In genomic region chr11:13668957-13669521, GRCh38 we compare ENCODE assay signal across 8 cellular contexts. TPM values are rescaled to one million over a fixed set of nuclear protein-coding genes. Genes with fewer than 3 reads are reported as not detected.
DNase-seq lines count a peak whose midpoint lies in the region; ATAC-seq and TF ChIP-seq lines count a peak whose summit lies in the region.

No MANE protein-coding gene starts in this region.

- ATAC-seq in CD8-positive, alpha-beta T cell = peak; percentile 15
- peak; percentile 13 for ATAC-seq in GM21360 (IDR thresholded peaks at IDR 0.05; ENCODE audit: unreplicated experiment)

- H3K36me3 Mint-ChIP-seq in CD8-positive, alpha-beta T cell = peaks cover 7% of the 10 kb centered on the region

- H3K4me3 Mint-ChIP-seq in CD8-positive, alpha-beta T cell = peak overlapping the region; percentile 96

- no peaks in the 10 kb centered on the region for H3K9me3 Mint-ChIP-seq in CD8-positive, alpha-beta T cell

- H3K27me3 Mint-ChIP-seq in CD8-positive, alpha-beta T cell (ENCODE audit: low read depth) = peaks cover 2% of the 10 kb centered on the region

- H3K27ac Mint-ChIP-seq in CD8-positive, alpha-beta T cell = peak overlapping the region; percentile 93

- peaks cover 45% of the 10 kb centered on the region for H3K4me1 Mint-ChIP-seq in CD8-positive, alpha-beta T cell (ENCODE audit: low read depth)

- H3K4me3 ChIP-seq in CD8-positive, alpha-beta T cell (ENCODE audit: low read depth, low read length) = peak overlapping the region; percentile 60
- peak overlapping the region; percentile 95 for H3K4me3 ChIP-seq in SK-N-MC
- peak overlapping the region; percentile 60 for H3K4me3 ChIP-seq in iPS-18c (ENCODE audit: insufficient read depth, low read depth, low read length)

- POLR2A ChIA-PET in CD8-positive, alpha-beta T cell (lab: Charles Lee) = no interaction called here

- no peak for TF ChIP-seq CTCF in CD8-positive, alpha-beta T cell (IDR thresholded peaks at IDR 0.05)

- intact Hi-C loops in CD8-positive, alpha-beta T cell (cut with DNase I, micrococcal nuclease) = loop anchor here (1.0 to 10.0 kb wide), 8 partner anchors 206 to 1827 kb away; partner anchors contain the start of genes BMAL1 (in 2 of the 2), BTBD10 (in 2 of the 2), RRAS2 (in 1 of the 2) and SPON1 (in 1 of the 2)

- DNase-seq in CD8-positive, alpha-beta T cell = peak; percentile 15 to 67 (median 54)
- DNase-seq in HT1080 (ENCODE audit: low read depth) (peak; percentile 42), SK-N-MC (ENCODE audit: low read depth, low spot score) (no peak), amniotic epithelial cell (ENCODE audit: low read depth) (peak; percentile 16), cerebellar nuclear complex (lab: John Stamatoyannopoulos, UW) (no peak)
- peak; percentile 47 for DNase-seq in stimulated activated CD4-positive, alpha-beta T cell treated with anti-CD3 and anti-CD28 coated beads, Interleukin-12 subunit alpha, Interleukin-12 subunit beta, amount 100 ng/mL, for 4 hours

- peak overlapping the region; percentile 66 for H3K27ac ChIP-seq in CD8-positive, alpha-beta T cell (ENCODE audit: low read depth, low read length)
- H3K27ac ChIP-seq in SK-N-MC = peak overlapping the region; percentile 33; the same call in 1 of the 2 replicates

- CTCF ChIA-PET in CD8-positive, alpha-beta T cell (lab: Charles Lee) = no interaction called here

- no peaks in the 10 kb centered on the region for H3K36me3 ChIP-seq in CD8-positive, alpha-beta T cell (ENCODE audit: insufficient read depth, low read length)
- H3K36me3 ChIP-seq in SK-N-MC (ENCODE audit: insufficient read depth, low read length) = peaks cover 17% of the 10 kb centered on the region; the same call in 1 of the 2 replicates

- H3K27me3 ChIP-seq in CD8-positive, alpha-beta T cell (ENCODE audit: insufficient read depth, low read length) = no peaks in the 10 kb centered on the region

- H3K9me3 ChIP-seq in CD8-positive, alpha-beta T cell (ENCODE audit: low read length) = no peaks in the 10 kb centered on the region
- H3K9me3 ChIP-seq in SK-N-MC (ENCODE audit: low read depth, low read length) (no peaks in the 10 kb centered on the region), iPS-18c (ENCODE audit: control insufficient read depth, insufficient read depth, low read length) (no peaks in the 10 kb centered on the region)

- H3K9ac ChIP-seq in SK-N-MC (ENCODE audit: insufficient read length) = peak overlapping the region; percentile 86

- H3K4me1 ChIP-seq in CD8-positive, alpha-beta T cell (ENCODE audit: insufficient read depth, low read length) = peaks cover 14% of the 10 kb centered on the region

RNA-seq across cellular contexts. Expression of gene FAR1, which starts 0.6 kb away (rescaled TPM):
- total RNA-seq in CD8-positive, alpha-beta T cell = 10 to 100 TPM; 29.8 to 34.0 TPM
- 52.8 and 63.5 TPM in 2 replicates for total RNA-seq in HT1080 (2014; rRNA removed; shearing (Covaris generic))
- polyA plus RNA-seq in HT1080 (2015; cell fraction: cytosol; rRNA removed) = 42.7 and 51.9 TPM in 2 replicates
- 126 and 136 TPM in 2 replicates for polyA plus RNA-seq in HT1080 (2015; cell fraction: nucleus; rRNA removed)

Comparison
In these comparisons a context has a peak if more than half of its experiments do, and no peak if none do; other contexts are left out.
1. DNase-seq: peak in CD8-positive, alpha-beta T cell (7 of 7), HT1080 (single experiment), amniotic epithelial cell (single experiment) and stimulated activated CD4-positive, alpha-beta T cell treated with anti-CD3 and anti-CD28 coated beads, Interleukin-12 subunit alpha, Interleukin-12 subunit beta, amount 100 ng/mL, for 4 hours (single experiment); none in SK-N-MC (single experiment) and cerebellar nuclear complex (0 of 2).
2. Peak in every context shown above with its lines, with median percentiles within 50 percentile points of each other: H3K4me3 ChIP-seq.